ENCODE assay signal across 9 cellular contexts in genomic region chr10:103969436-103969835, GRCh38. TPM values are rescaled to one million over a fixed set of nuclear protein-coding genes. Genes with fewer than 3 reads are reported as not detected.
DNase-seq lines count a peak whose midpoint lies in the region; ATAC-seq, FAIRE-seq and TF ChIP-seq lines count a peak whose summit lies in the region.
"Had no signal": no experiment of that assay in that cellular context is flagged by ENCODE, and none has a peak within 500 bp of the region (broad histone marks: within the 10 kb centered on the region; RNA-seq: fewer than 3 reads in every experiment).

No MANE protein-coding gene starts in this region.

- dilution Hi-C loops in keratinocyte (cut with MboI; ENCODE audit: extremely low pct_ligation_motif_present, low sequenced_read_pairs), result no loop called here

- peaks cover 15% of the 10 kb centered on the region for H3K36me3 Mint-ChIP-seq in activated CD4-positive, alpha-beta T cell treated with anti-CD3 and anti-CD28 coated beads for 36 hours (ENCODE audit: low read depth)
- peaks cover 19% of the 10 kb centered on the region for H3K36me3 Mint-ChIP-seq in activated T-helper 2 cell treated with anti-CD3 and anti-CD28 coated beads, Interferon-gamma antibody, Interleukin-2, Interleukin-4, amounts not matched to agents 10 μg/mL and 5 μg/mL and 100 μg/mL, durations not matched to agents 14 hours and 24 hours and 36 hours (ENCODE audit: low read depth)

- peak overlapping the region; percentile 86 for H3K4me2 ChIP-seq in keratinocyte (ENCODE audit: control insufficient read depth, extremely low read depth, insufficient read depth, low read depth, low read length)

- 15% methylated on average over 4 of the region's 4 CpGs for WGBS in suprapubic skin

- H3K36me3 ChIP-seq in keratinocyte (ENCODE audit: control insufficient read depth in 2 of 2, extremely low read depth in 1 of 2, insufficient read depth in 2 of 2, low read length in 2 of 2), result no peaks in the 10 kb centered on the region
- no peaks in the 10 kb centered on the region for H3K36me3 ChIP-seq in suprapubic skin

- intact Hi-C loops in activated CD4-positive, alpha-beta T cell treated with anti-CD3 and anti-CD28 coated beads for 36 hours (cut with DNase I, micrococcal nuclease), result loop anchor here (2.0 to 5.0 kb wide), 3 partner anchors 13 to 298 kb away; partner anchors contain the start of gene GSTO2 (in 1 of the 2)
- intact Hi-C loops in activated T-helper 2 cell treated with anti-CD3 and anti-CD28 coated beads, Interferon-gamma antibody, Interleukin-2, Interleukin-4, amounts not matched to agents 10 μg/mL and 5 μg/mL and 100 μg/mL, durations not matched to agents 14 hours and 24 hours and 36 hours (cut with micrococcal nuclease), result loop anchor here (2.0 to 10.0 kb wide), 2 partner anchors 13 to 285 kb away; partner anchors contain the start of gene GSTO1
- intact Hi-C loops in head of caudate nucleus (cut with DNase I), result loop anchor here (5.0 kb wide), 1 partner anchor 153 kb away; the partner anchor contains the start of gene SFR1

- H3K4me1 ChIP-seq in keratinocyte (ENCODE audit: control insufficient read depth, extremely low read depth, insufficient read depth, low read length), result peaks cover 7% of the 10 kb centered on the region
- H3K4me1 ChIP-seq in suprapubic skin, result peaks cover 52% of the 10 kb centered on the region

- FAIRE-seq in keratinocyte (lab: Jason Lieb, UNC), result no peak

- no peak for TF ChIP-seq EP300 in suprapubic skin (IDR thresholded peaks at IDR 0.05)

- TF ChIP-seq CTCF in keratinocyte (optimal IDR thresholded peaks at IDR 0.05 in 1 of 3, IDR thresholded peaks at IDR 0.05 in 1 of 3, conservative IDR thresholded peaks at IDR 0.05 in 1 of 3; ENCODE audit: extremely low read depth in 1 of 3, insufficient read depth in 2 of 3, low read length in 3 of 3) (no peak), suprapubic skin (IDR thresholded peaks at IDR 0.05) (no peak)

- H3K9me3 ChIP-seq in keratinocyte (ENCODE audit: control insufficient read depth, low read depth, low read length) (no peaks in the 10 kb centered on the region), suprapubic skin (no peaks in the 10 kb centered on the region)

- H3K4me3 Mint-ChIP-seq in activated CD4-positive, alpha-beta T cell treated with anti-CD3 and anti-CD28 coated beads for 36 hours, result peak overlapping the region; percentile 97
- peak overlapping the region; percentile 91 for H3K4me3 Mint-ChIP-seq in activated T-helper 2 cell treated with anti-CD3 and anti-CD28 coated beads, Interferon-gamma antibody, Interleukin-2, Interleukin-4, amounts not matched to agents 10 μg/mL and 5 μg/mL and 100 μg/mL, durations not matched to agents 14 hours and 24 hours and 36 hours (ENCODE audit: low read depth)

- no peak overlapping the region for H2AFZ ChIP-seq in keratinocyte (ENCODE audit: control insufficient read depth, low read length)

- H3K9me3 Mint-ChIP-seq in activated CD4-positive, alpha-beta T cell treated with anti-CD3 and anti-CD28 coated beads for 36 hours (ENCODE audit: low read depth), result peaks cover 3% of the 10 kb centered on the region
- no peaks in the 10 kb centered on the region for H3K9me3 Mint-ChIP-seq in activated T-helper 2 cell treated with anti-CD3 and anti-CD28 coated beads, Interferon-gamma antibody, Interleukin-2, Interleukin-4, amounts not matched to agents 10 μg/mL and 5 μg/mL and 100 μg/mL, durations not matched to agents 14 hours and 24 hours and 36 hours

- H3K79me2 ChIP-seq in keratinocyte (ENCODE audit: control insufficient read depth, insufficient read depth, low read length), result peaks cover 76% of the 10 kb centered on the region

- H3K27me3 Mint-ChIP-seq in activated CD4-positive, alpha-beta T cell treated with anti-CD3 and anti-CD28 coated beads for 36 hours, result no peaks in the 10 kb centered on the region
- no peaks in the 10 kb centered on the region for H3K27me3 Mint-ChIP-seq in activated T-helper 2 cell treated with anti-CD3 and anti-CD28 coated beads, Interferon-gamma antibody, Interleukin-2, Interleukin-4, amounts not matched to agents 10 μg/mL and 5 μg/mL and 100 μg/mL, durations not matched to agents 14 hours and 24 hours and 36 hours (ENCODE audit: low read depth)

- no peak for TF ChIP-seq POLR2A in suprapubic skin (IDR thresholded peaks at IDR 0.05)

- ATAC-seq in activated CD4-positive, alpha-beta T cell treated with anti-CD3 and anti-CD28 coated beads for 36 hours, result no peak
- ATAC-seq in GM18511 (IDR thresholded peaks at IDR 0.05; ENCODE audit: unreplicated experiment), result no peak

- H3K4me3 ChIP-seq in keratinocyte (ENCODE audit: control insufficient read depth in 2 of 3, extremely low read depth in 1 of 3, insufficient read depth in 2 of 3, low read depth in 1 of 3, low read length in 3 of 3) (peak overlapping the region; percentile 85 to 97 (median 90)), suprapubic skin (peak overlapping the region; percentile 97)

- H3K9ac ChIP-seq in keratinocyte (ENCODE audit: control insufficient read depth, extremely low read depth, insufficient read depth, low read length), result peak overlapping the region; percentile 87

- CTCF ChIA-PET in activated CD4-positive, alpha-beta T cell treated with anti-CD3 and anti-CD28 coated beads for 36 hours (lab: Charles Lee), result interaction anchor here (0.7 kb wide), 1 partner anchor 43 kb away, joined by 3 read pairs; no protein-coding TSS in a partner anchor

- H3K27ac ChIP-seq in keratinocyte (ENCODE audit: control insufficient read depth, insufficient read depth, low read length) (peak overlapping the region; percentile 44), suprapubic skin (peak overlapping the region; percentile 28)

- DNase-seq in activated CD4-positive, alpha-beta T cell treated with anti-CD3 and anti-CD28 coated beads for 36 hours, result no peak
- no peak for DNase-seq in activated CD4-positive, alpha-beta T cell treated with anti-CD3 and anti-CD28 coated beads, Interleukin-2, amount 50 U/mL, for 48 hours
- no peak for DNase-seq in activated T-helper 2 cell treated with anti-CD3 and anti-CD28 coated beads, Interferon-gamma antibody, Interleukin-2, Interleukin-4, amounts not matched to agents 10 μg/mL and 5 μg/mL and 100 μg/mL, durations not matched to agents 14 hours and 24 hours and 36 hours (ENCODE audit: low spot score)
- no peak for DNase-seq in keratinocyte (ENCODE audit: low read depth, low spot score)
- no peak for DNase-seq in suprapubic skin (ENCODE audit: low spot score in 2 of 2)
- DNase-seq in stimulated activated naive CD4-positive, alpha-beta T cell (lab: John Stamatoyannopoulos, UW), result no peak
- no peak for DNase-seq in head of caudate nucleus
- DNase-seq: NCI-H2171 treated with DMSO at 0.1 percent for 48 hours had no signal

- H3K4me1 Mint-ChIP-seq in activated CD4-positive, alpha-beta T cell treated with anti-CD3 and anti-CD28 coated beads for 36 hours, result peaks cover 48% of the 10 kb centered on the region
- H3K4me1 Mint-ChIP-seq in activated T-helper 2 cell treated with anti-CD3 and anti-CD28 coated beads, Interferon-gamma antibody, Interleukin-2, Interleukin-4, amounts not matched to agents 10 μg/mL and 5 μg/mL and 100 μg/mL, durations not matched to agents 14 hours and 24 hours and 36 hours (ENCODE audit: low read depth), result peaks cover 44% of the 10 kb centered on the region

- peak overlapping the region; percentile 69 for H3K27ac Mint-ChIP-seq in activated CD4-positive, alpha-beta T cell treated with anti-CD3 and anti-CD28 coated beads for 36 hours
- peak overlapping the region; percentile 10 for H3K27ac Mint-ChIP-seq in activated T-helper 2 cell treated with anti-CD3 and anti-CD28 coated beads, Interferon-gamma antibody, Interleukin-2, Interleukin-4, amounts not matched to agents 10 μg/mL and 5 μg/mL and 100 μg/mL, durations not matched to agents 14 hours and 24 hours and 36 hours

- H3K27me3 ChIP-seq in keratinocyte (ENCODE audit: control insufficient read depth, extremely low read depth, insufficient read depth, low read length) (no peaks in the 10 kb centered on the region), suprapubic skin (no peaks in the 10 kb centered on the region)

- peaks cover 2% of the 10 kb centered on the region for H3K9me1 ChIP-seq in keratinocyte (ENCODE audit: control insufficient read depth, extremely low read depth, insufficient read depth, low read length)

- POLR2A ChIA-PET in activated CD4-positive, alpha-beta T cell treated with anti-CD3 and anti-CD28 coated beads for 36 hours (lab: Charles Lee), result no interaction called here

- H4K20me1 ChIP-seq in keratinocyte (ENCODE audit: control insufficient read depth, extremely low read depth, insufficient read depth, low read length), result peaks cover 5% of the 10 kb centered on the region

RNA-seq across cellular contexts. Expression of gene SLK, which starts 2.5 kb away (rescaled TPM):
- total RNA-seq in activated CD4-positive, alpha-beta T cell treated with anti-CD3 and anti-CD28 coated beads for 36 hours, result 10 to 100 TPM; 20.2 to 32.5 TPM
- total RNA-seq in activated T-helper 2 cell treated with anti-CD3 and anti-CD28 coated beads, Interferon-gamma antibody, Interleukin-2, Interleukin-4, amounts not matched to agents 10 μg/mL and 5 μg/mL and 100 μg/mL, durations not matched to agents 14 hours and 24 hours and 36 hours, result 25.2 and 26.7 TPM in 2 replicates
- 21.3 to 36.7 TPM (median 21.7 TPM) in 3 replicates for polyA plus RNA-seq in keratinocyte
- polyA plus RNA-seq in keratinocyte (2011; ENCODE audit: low read depth), result 178 TPM
- polyA plus RNA-seq in keratinocyte (2011; cell fraction: cytosol; rRNA removed), result 15.1 and 26.3 TPM in 2 replicates
- polyA plus RNA-seq in keratinocyte (2011; cell fraction: nucleus; rRNA removed), result 30.1 and 47.4 TPM in 2 replicates
- polyA plus RNA-seq in keratinocyte (2012; ENCODE audit: low replicate concordance), result 43.0 and 47.2 TPM in 2 replicates
- polyA minus RNA-seq in keratinocyte, result 7.7 to 42.1 TPM (median 14.2 TPM) in 3 replicates
- polyA minus RNA-seq in keratinocyte (2011; cell fraction: cytosol; rRNA and poly(A)+ RNA removed), result 23.4 TPM
- polyA minus RNA-seq in keratinocyte (2011; cell fraction: nucleus; rRNA and poly(A)+ RNA removed), result 27.4 and 57.8 TPM in 2 replicates
- total RNA-seq in suprapubic skin, result 10 to 100 TPM; 38.1 to 81.4 (median 56.3) TPM

RNA-seq across cellular contexts. Expression of gene STN1, which starts 51.5 kb away (rescaled TPM):
- 10 to 100 TPM; 34.4 to 37.4 TPM for total RNA-seq in activated CD4-positive, alpha-beta T cell treated with anti-CD3 and anti-CD28 coated beads for 36 hours
- total RNA-seq in activated T-helper 2 cell treated with anti-CD3 and anti-CD28 coated beads, Interferon-gamma antibody, Interleukin-2, Interleukin-4, amounts not matched to agents 10 μg/mL and 5 μg/mL and 100 μg/mL, durations not matched to agents 14 hours and 24 hours and 36 hours, result 21.7 and 25.1 TPM in 2 replicates
- polyA plus RNA-seq in keratinocyte, result 29.0 to 32.5 TPM (median 30.5 TPM) in 3 replicates
- polyA plus RNA-seq in keratinocyte (2011; ENCODE audit: low read depth), result 16.5 TPM
- polyA plus RNA-seq in keratinocyte (2011; cell fraction: cytosol; rRNA removed), result 38.0 and 49.4 TPM in 2 replicates
- 20.2 and 22.2 TPM in 2 replicates for polyA plus RNA-seq in keratinocyte (2011; cell fraction: nucleus; rRNA removed)
- polyA plus RNA-seq in keratinocyte (2012; ENCODE audit: low replicate concordance), result 23.7 and 24.4 TPM in 2 replicates
- 18.4 to 22.3 TPM (median 21.6 TPM) in 3 replicates for polyA minus RNA-seq in keratinocyte
- 18.0 TPM for polyA minus RNA-seq in keratinocyte (2011; cell fraction: cytosol; rRNA and poly(A)+ RNA removed)
- 6.2 and 12.6 TPM in 2 replicates for polyA minus RNA-seq in keratinocyte (2011; cell fraction: nucleus; rRNA and poly(A)+ RNA removed)
- total RNA-seq in suprapubic skin, result 10 to 100 TPM; 13.8 to 24.8 (median 22.9) TPM
